ENCODE assay signal across 8 cellular contexts in genomic region chr11:76198691-76199090, GRCh38. TPM values are rescaled to one million over a fixed set of nuclear protein-coding genes. Genes with fewer than 3 reads are reported as not detected.
DNase-seq lines count a peak whose midpoint lies in the region; ATAC-seq, FAIRE-seq and TF ChIP-seq lines count a peak whose summit lies in the region.
"Not testable (repeated sequence)": the region's sequence is repeated elsewhere in the genome, so short reads cannot be mapped to it uniquely, and the experiment has no call there.
"Had no signal": no experiment of that assay in that cellular context is flagged by ENCODE, and none has a peak within 500 bp of the region (broad histone marks: within the 10 kb centered on the region; RNA-seq: fewer than 3 reads in every experiment).

No MANE protein-coding gene starts in this region.

- not testable (repeated sequence) for H3K36me3 Mint-ChIP-seq in stimulated activated naive B cell treated with anti-CD40 and anti-IgM and Interleukin-4, amounts not matched to agents 10 μg/mL and 1 μg/mL and 100 μg/mL, for 72 hours

- CTCF ChIA-PET in K562 (lab: Yijun Ruan, JAX; ENCODE audit: low intra/inter-chr PET ratio), result not testable (repeated sequence)

- H3K4me3 ChIP-seq in K562; lower lobe of right lung; osteoblast (ENCODE audit: insufficient read depth, low read length): not testable (repeated sequence)

- H3K9me1 ChIP-seq in K562 (ENCODE audit: control insufficient read depth, insufficient read depth, low read length), result not testable (repeated sequence)

- not testable (repeated sequence) for H3K4me2 ChIP-seq in K562 (ENCODE audit: insufficient read depth, low read length); osteoblast (ENCODE audit: insufficient read depth, low read length)

- TF ChIP-seq RAD21 in K562 (CRISPR knock-in tag; conservative IDR thresholded peaks at IDR 0.05 in 1 of 2, IDR thresholded peaks at IDR 0.05 in 1 of 2), result not testable (repeated sequence)

- POLR2A ChIA-PET in K562 (lab: Yijun Ruan, JAX), result interaction anchor here (0.5 kb wide), 1 partner anchor 152 kb away, joined by 3 read pairs; no protein-coding TSS in a partner anchor

- not testable (repeated sequence) for DNase-seq in K562 (ENCODE audit: extremely low read depth in 1 of 4, low spot score in 3 of 4); stimulated activated naive B cell treated with anti-CD40 and anti-IgM and Interleukin-4, amounts not matched to agents 10 μg/mL and 1 μg/mL and 100 μg/mL, for 72 hours
- DNase-seq in left ventricle myocardium superior (peak; percentile 12), lower lobe of right lung (peak; percentile 24), osteoblast (ENCODE audit: insufficient read length, low spot score, missing footprints) (peak; percentile 15)

- not testable (repeated sequence) for H3K9me3 Mint-ChIP-seq in stimulated activated naive B cell treated with anti-CD40 and anti-IgM and Interleukin-4, amounts not matched to agents 10 μg/mL and 1 μg/mL and 100 μg/mL, for 72 hours

- in situ Hi-C loops in K562 (cut with MboI), result loop anchor here (5.0 kb wide), 1 partner anchor 119 kb away; no protein-coding TSS in a partner anchor

- ATAC-seq in K562; left ventricle myocardium superior; lower lobe of right lung; stimulated activated naive B cell treated with anti-CD40 and anti-IgM and Interleukin-4, amounts not matched to agents 10 μg/mL and 1 μg/mL and 100 μg/mL, for 72 hours (replicated peaks): not testable (repeated sequence)

- intact Hi-C loops in K562 (cut with micrococcal nuclease); left ventricle myocardium superior (cut with micrococcal nuclease); lower lobe of right lung (cut with DNase I): not testable (repeated sequence)

- peak overlapping the region; percentile 4 for H3K27ac Mint-ChIP-seq in stimulated activated naive B cell treated with anti-CD40 and anti-IgM and Interleukin-4, amounts not matched to agents 10 μg/mL and 1 μg/mL and 100 μg/mL, for 72 hours

- TF ChIP-seq EP300 in K562 (IDR thresholded peaks at IDR 0.05; ENCODE audit: low read length), result not testable (repeated sequence)

- not testable (repeated sequence) for BruUV-seq in K562 (replicated peaks; lab: Mats Ljungman, UMichigan)

- H3K9ac ChIP-seq in K562 (ENCODE audit: insufficient read depth in 1 of 2, low read depth in 2 of 2, low read length in 2 of 2), result not testable (repeated sequence)

- not testable (repeated sequence) for H2AFZ ChIP-seq in K562 (ENCODE audit: low read depth, low read length); osteoblast (ENCODE audit: low read length)

- not testable (repeated sequence) for H3K9me3 ChIP-seq in K562 (replicated peaks; ENCODE audit: control insufficient read depth, insufficient read depth, low read depth, low read length); lower lobe of right lung; osteoblast (ENCODE audit: low read depth, low read length)

- not testable (repeated sequence) for H4K20me1 ChIP-seq in K562 (replicated peaks; ENCODE audit: control insufficient read depth, insufficient read depth, low read length); osteoblast (ENCODE audit: insufficient read depth, low read length)

- H3K4me1 Mint-ChIP-seq in stimulated activated naive B cell treated with anti-CD40 and anti-IgM and Interleukin-4, amounts not matched to agents 10 μg/mL and 1 μg/mL and 100 μg/mL, for 72 hours, result not testable (repeated sequence)

- peaks cover 0 to 23% of the 10 kb centered on the region in 2 experiments; a peak in 2 of 5 replicates for H3K4me1 ChIP-seq in K562 (replicated peaks in 1 of 2; ENCODE audit: control insufficient read depth in 2 of 2, insufficient read depth in 2 of 2, low read length in 2 of 2)
- not testable (repeated sequence) for H3K4me1 ChIP-seq in lower lobe of right lung; osteoblast (ENCODE audit: insufficient read depth, low read length)

- TF ChIP-seq POLR2A in K562 (conservative IDR thresholded peaks at IDR 0.05), result not testable (repeated sequence)

- H3K4me3 Mint-ChIP-seq in stimulated activated naive B cell treated with anti-CD40 and anti-IgM and Interleukin-4, amounts not matched to agents 10 μg/mL and 1 μg/mL and 100 μg/mL, for 72 hours, result not testable (repeated sequence)

- not testable (repeated sequence) for H3K27ac ChIP-seq in K562 (ENCODE audit: extremely low read depth, low read depth, low read length); lower lobe of right lung; osteoblast (ENCODE audit: low read depth, low read length)

- H3K27me3 ChIP-seq in K562 (ENCODE audit: control insufficient read depth in 2 of 2, insufficient read depth in 2 of 2, low read length in 2 of 2), result peaks cover 3 to 41% of the 10 kb centered on the region in 2 experiments; a peak in 3 of 5 replicates
- not testable (repeated sequence) for H3K27me3 ChIP-seq in lower lobe of right lung (ENCODE audit: low read depth); osteoblast (ENCODE audit: insufficient read depth, low read length)

- 23% methylated on average over 6 of the region's 6 CpGs for WGBS in K562 (ENCODE audit: insufficient coverage, low coverage, missing lambda C conversion rate)

- H3K36me3 ChIP-seq in K562 (ENCODE audit: control insufficient read depth, insufficient read depth, low read length); lower lobe of right lung; osteoblast (ENCODE audit: insufficient read depth, low read length): not testable (repeated sequence)

- H3K27me3 Mint-ChIP-seq in stimulated activated naive B cell treated with anti-CD40 and anti-IgM and Interleukin-4, amounts not matched to agents 10 μg/mL and 1 μg/mL and 100 μg/mL, for 72 hours, result peaks cover 17 to 41% of the 10 kb centered on the region in 2 donors

- not testable (repeated sequence) for H3K79me2 ChIP-seq in K562 (ENCODE audit: control insufficient read depth, insufficient read depth, low read length); osteoblast (ENCODE audit: insufficient read depth, low read length)

- TF ChIP-seq CTCF in K562 (IDR thresholded peaks at IDR 0.05 in 2 of 3, conservative IDR thresholded peaks at IDR 0.05 in 1 of 3; ENCODE audit: insufficient read depth in 2 of 3, low read depth in 1 of 3, low read length in 3 of 3); lower lobe of right lung (IDR thresholded peaks at IDR 0.05); osteoblast (IDR thresholded peaks at IDR 0.05; ENCODE audit: extremely low read depth, low read depth, low read length): not testable (repeated sequence)

- FAIRE-seq in K562 (lab: Jason Lieb, UNC), result not testable (repeated sequence)

TF ChIP-seq in K562, 482 proteins besides CTCF, POLR2A, EP300 and RAD21:
- TF ChIP-seq BCOR (IDR thresholded peaks at IDR 0.05), result peak; percentile 23; the same call in 1 of the 2 replicates

RNA-seq across cellular contexts. Expression of gene WNT11, which starts 7.6 kb away (rescaled TPM):
- 0.28 and 0.58 TPM in 2 replicates for total RNA-seq in K562 (2011; cell fraction: chromatin; rRNA removed; ENCODE audit: low replicate concordance)
- 0.33 and 1.1 TPM in 2 replicates for total RNA-seq in K562 (2011; cell fraction: nucleolus; rRNA removed)
- total RNA-seq in K562 (2011; cell fraction: nucleoplasm; rRNA removed), result 0.37 and 0.53 TPM in 2 replicates
- total RNA-seq in K562 (2014; rRNA removed) (not detected in 2 replicates), K562 (2014; rRNA removed; fragmentation: Illumina TruSeq; extraction: Trizol) (not detected in 2 replicates), K562 (2015; rRNA removed; fragmentation: Illumina TruSeq; extraction: Trizol) (not detected in 2 replicates), K562 (2021) (0.09 TPM in 1 of 2 replicates, not detected in the other), left ventricle myocardium superior (15.2 TPM), lower lobe of right lung (9.2 TPM), osteoblast (under 0.01 and 0.36 TPM in 2 replicates)
- polyA plus RNA-seq in K562 (2011; rRNA removed) (0.20 and 0.51 TPM in 2 replicates), K562 (2014; fragmentation: Illumina TruSeq; extraction: Trizol) (0.12 TPM in 1 of 2 replicates, not detected in the other), K562 (2014; fragmentation: Nextera tagmentation; extraction: Ambion mirVana) (under 1 TPM in 1 of 2 experiments, not detected in 1; 0.03 TPM), K562 (2014; rRNA removed) (0.05 TPM in 1 of 2 replicates, not detected in the other)
- polyA plus RNA-seq in K562 (2011; cell fraction: cytosol; rRNA removed), result 0.69 and 1.4 TPM in 2 replicates
- polyA plus RNA-seq in K562 (2011; cell fraction: nucleus; rRNA removed), result 0.37 and 0.65 TPM in 2 replicates
- 0.22 and 0.37 TPM in 2 replicates for polyA plus RNA-seq in K562 (2012)
- 0.28 TPM in 1 of 2 replicates, not detected in the other for polyA minus RNA-seq in K562 (2011; rRNA and poly(A)+ RNA removed)
- polyA minus RNA-seq in K562 (2011; cell fraction: cytosol; rRNA and poly(A)+ RNA removed), result 1.8 TPM in 1 of 2 replicates, not detected in the other
- polyA minus RNA-seq in K562 (2011; cell fraction: nucleus; rRNA and poly(A)+ RNA removed), result 0.56 TPM in 1 of 2 replicates, not detected in the other
- total RNA-seq: CD4-positive, CD25-positive, alpha-beta regulatory T cell; GM12878 had no signal
- polyA plus RNA-seq: AG04450 had no signal
